In the genomic region with DNA sequence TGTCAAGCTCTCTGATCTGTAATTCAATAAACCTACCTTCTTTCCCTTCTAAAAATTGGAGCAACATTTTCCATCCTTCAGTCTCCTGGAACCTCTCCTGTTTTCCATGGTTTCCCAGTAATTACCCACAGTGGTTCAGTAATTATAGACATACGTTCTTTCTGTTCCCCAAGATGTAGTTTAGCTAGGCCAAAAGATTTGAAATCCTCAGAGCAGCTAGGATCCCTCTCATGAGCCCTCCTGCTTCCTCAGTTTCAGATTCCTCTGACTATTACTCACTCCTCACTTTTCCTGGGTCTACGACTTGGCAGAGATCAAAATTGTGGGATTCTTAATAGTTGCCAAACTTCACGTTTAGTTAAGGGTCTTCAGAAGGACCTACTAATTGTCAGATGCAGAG, we compare ENCODE assay signal across 13 cellular contexts.
DNase-seq lines count a peak whose midpoint lies in the region; ATAC-seq, FAIRE-seq and TF ChIP-seq lines count a peak whose summit lies in the region.
"Had no signal": no experiment of that assay in that cellular context is flagged by ENCODE, and none has a peak within 500 bp of the region (broad histone marks: within the 10 kb centered on the region; RNA-seq: fewer than 3 reads in every experiment).

No MANE protein-coding gene starts in this region.

- TF ChIP-seq CTCF in IMR-90 (conservative IDR thresholded peaks at IDR 0.05; ENCODE audit: low read depth, low read length) (no peak), brain (conservative IDR thresholded peaks at IDR 0.05) (no peak), keratinocyte (optimal IDR thresholded peaks at IDR 0.05 in 1 of 3, IDR thresholded peaks at IDR 0.05 in 1 of 3, conservative IDR thresholded peaks at IDR 0.05 in 1 of 3; ENCODE audit: extremely low read depth in 1 of 3, insufficient read depth in 2 of 3, low read length in 3 of 3) (no peak), upper lobe of left lung (IDR thresholded peaks at IDR 0.05) (no peak), GM10266 (IDR thresholded peaks at IDR 0.05; ENCODE audit: control insufficient read depth, insufficient read depth, low read depth, missing control alignments) (no peak)

- no peak overlapping the region for H3K56ac ChIP-seq in IMR-90 (ENCODE audit: extremely low read depth, insufficient read depth, low read length)

- no peak overlapping the region for H2BK15ac ChIP-seq in IMR-90 (ENCODE audit: low read depth, low read length)

- intact Hi-C loops in IMR-90 (cut with micrococcal nuclease), result no loop called here
- intact Hi-C loops in activated T-helper 1 cell treated with anti-CD3 and anti-CD28 coated beads, Interleukin-12 subunit alpha, Interleukin-12 subunit beta, Interleukin-2, Interleukin-4 antibody, amounts not matched to agents 30 ng/mL and 10 ng/mL and 1 ng/mL, durations not matched to agents 14 hours and 24 hours and 36 hours (cut with micrococcal nuclease), result no loop called here

- no peaks in the 10 kb centered on the region for H3K9me3 ChIP-seq in IMR-90 (ENCODE audit: control insufficient read depth, insufficient read depth, low read length)
- no peaks in the 10 kb centered on the region for H3K9me3 ChIP-seq in keratinocyte (ENCODE audit: control insufficient read depth, low read depth, low read length)
- H3K9me3 ChIP-seq in upper lobe of left lung, result no peaks in the 10 kb centered on the region

- in situ Hi-C loops in IMR-90 (cut with MboI; ENCODE audit: low sequenced_read_pairs), result no loop called here

- H3K27me3 ChIP-seq in IMR-90 (ENCODE audit: control insufficient read depth, insufficient read depth, low read length) (no peaks in the 10 kb centered on the region), keratinocyte (ENCODE audit: control insufficient read depth, extremely low read depth, insufficient read depth, low read length) (no peaks in the 10 kb centered on the region), upper lobe of left lung (no peaks in the 10 kb centered on the region)

- H4K20me1 ChIP-seq in IMR-90 (ENCODE audit: insufficient read depth, low read length) (no peaks in the 10 kb centered on the region), keratinocyte (ENCODE audit: control insufficient read depth, extremely low read depth, insufficient read depth, low read length) (no peaks in the 10 kb centered on the region)

- no peak overlapping the region for H3K18ac ChIP-seq in IMR-90 (ENCODE audit: low read depth, low read length)

- H3K23ac ChIP-seq in IMR-90 (ENCODE audit: low read depth, low read length), result no peak overlapping the region

- H3K9me3 Mint-ChIP-seq in brain, result peaks cover 0 to 5% (median 0%) of the 10 kb centered on the region in 5 experiments
- H3K9me3 Mint-ChIP-seq in activated T-helper 1 cell treated with anti-CD3 and anti-CD28 coated beads, Interleukin-12 subunit alpha, Interleukin-12 subunit beta, Interleukin-2, Interleukin-4 antibody, amounts not matched to agents 30 ng/mL and 10 ng/mL and 1 ng/mL, durations not matched to agents 14 hours and 24 hours and 36 hours, result no peaks in the 10 kb centered on the region
- H3K9me3 Mint-ChIP-seq: activated naive CD4-positive, alpha-beta T cell treated with anti-CD3 and anti-CD28 coated beads for 36 hours had no signal

- CTCF ChIA-PET in IMR-90 (lab: Yijun Ruan, JAX), result no interaction called here

- no peak for TF ChIP-seq POLR2A in IMR-90 (IDR thresholded peaks at IDR 0.05; ENCODE audit: low read depth, low read length)
- no peak for TF ChIP-seq POLR2A in upper lobe of left lung (IDR thresholded peaks at IDR 0.05)

- H2BK5ac ChIP-seq in IMR-90 (ENCODE audit: low read depth, low read length, poor library complexity, severe bottlenecking), result no peak overlapping the region

- H3K79me1 ChIP-seq in IMR-90 (ENCODE audit: low read depth in 1 of 2, low read length in 2 of 2), result no peaks in the 10 kb centered on the region

- H2BK120ac ChIP-seq in IMR-90 (ENCODE audit: low read depth, low read length), result no peak overlapping the region

- no peak overlapping the region for H3K4ac ChIP-seq in IMR-90 (ENCODE audit: low read depth, low read length)

- H3K4me1 ChIP-seq in IMR-90 (ENCODE audit: control insufficient read depth, insufficient read depth, low read length) (no peaks in the 10 kb centered on the region), keratinocyte (ENCODE audit: control insufficient read depth, extremely low read depth, insufficient read depth, low read length) (no peaks in the 10 kb centered on the region), upper lobe of left lung (no peaks in the 10 kb centered on the region)

- no peak overlapping the region for H2AFZ ChIP-seq in IMR-90 (replicated peaks; ENCODE audit: low read length, poor library complexity)
- H2AFZ ChIP-seq in keratinocyte (ENCODE audit: control insufficient read depth, low read length), result no peak overlapping the region

- no peak overlapping the region for H4K91ac ChIP-seq in IMR-90 (ENCODE audit: insufficient read depth, low read depth, low read length)

- H3K9me1 ChIP-seq in IMR-90 (ENCODE audit: insufficient read depth, low read length) (no peaks in the 10 kb centered on the region; the same call in 1 of the 2 replicates), keratinocyte (ENCODE audit: control insufficient read depth, extremely low read depth, insufficient read depth, low read length) (no peaks in the 10 kb centered on the region)

- H3K36me3 ChIP-seq in IMR-90 (ENCODE audit: control insufficient read depth, insufficient read depth, low read length), result no peaks in the 10 kb centered on the region
- no peaks in the 10 kb centered on the region for H3K36me3 ChIP-seq in keratinocyte (ENCODE audit: control insufficient read depth in 2 of 2, extremely low read depth in 1 of 2, insufficient read depth in 2 of 2, low read length in 2 of 2)
- no peaks in the 10 kb centered on the region for H3K36me3 ChIP-seq in upper lobe of left lung

- dilution Hi-C loops in IMR-90 (cut with HindIII; ENCODE audit: low sequenced_read_pairs, unreplicated experiment), result no loop called here
- dilution Hi-C loops in keratinocyte (cut with MboI; ENCODE audit: extremely low pct_ligation_motif_present, low sequenced_read_pairs), result no loop called here

- no peak for TF ChIP-seq RAD21 in IMR-90 (IDR thresholded peaks at IDR 0.05; ENCODE audit: low read length)

- DNase-seq in IMR-90 (peak; percentile 13), keratinocyte (ENCODE audit: low read depth, low spot score) (no peak), upper lobe of left lung (no peak), GM10266 (ENCODE audit: extremely low spot score) (no peak), cerebellar cortex (ENCODE audit: low spot score) (no peak)
- DNase-seq in activated T-helper 1 cell treated with anti-CD3 and anti-CD28 coated beads, Interleukin-12 subunit alpha, Interleukin-12 subunit beta, Interleukin-2, Interleukin-4 antibody, amounts not matched to agents 30 ng/mL and 10 ng/mL and 1 ng/mL, durations not matched to agents 14 hours and 24 hours and 36 hours (ENCODE audit: low spot score), result no peak
- DNase-seq: activated CD8-positive, alpha-beta T cell treated with anti-CD3 and anti-CD28 coated beads, Interleukin-2, amount 10 ng/mL, durations not matched to agents 7 days and 5 days; activated naive CD4-positive, alpha-beta T cell treated with anti-CD3 and anti-CD28 coated beads for 36 hours; CD4-positive, CD25-positive, alpha-beta regulatory T cell; glutamatergic neuron; occipital lobe; stimulated activated naive CD4-positive, alpha-beta T cell treated with Interleukin-2 at 50 U/mL for 16 hours had no signal

- H3K79me2 ChIP-seq in keratinocyte (ENCODE audit: control insufficient read depth, insufficient read depth, low read length), result no peaks in the 10 kb centered on the region

- H3K4me3 ChIP-seq in IMR-90 (ENCODE audit: insufficient read depth, low read depth, low read length) (no peak overlapping the region), keratinocyte (ENCODE audit: control insufficient read depth in 2 of 3, extremely low read depth in 1 of 3, insufficient read depth in 2 of 3, low read depth in 1 of 3, low read length in 3 of 3) (no peak overlapping the region), upper lobe of left lung (no peak overlapping the region)

- ATAC-seq in IMR-90 (ENCODE audit: low read depth) (peak; percentile 64), upper lobe of left lung (ENCODE audit: low FRiP score in 2 of 2) (peak in 1 of 2 donors; percentile 62)
- ATAC-seq: activated CD8-positive, alpha-beta T cell treated with anti-CD3 and anti-CD28 coated beads, Interleukin-2, amount 10 ng/mL, durations not matched to agents 7 days and 5 days had no signal

- no peaks in the 10 kb centered on the region for H3K27me3 Mint-ChIP-seq in brain
- H3K27me3 Mint-ChIP-seq in activated T-helper 1 cell treated with anti-CD3 and anti-CD28 coated beads, Interleukin-12 subunit alpha, Interleukin-12 subunit beta, Interleukin-2, Interleukin-4 antibody, amounts not matched to agents 30 ng/mL and 10 ng/mL and 1 ng/mL, durations not matched to agents 14 hours and 24 hours and 36 hours (ENCODE audit: insufficient read depth), result no peaks in the 10 kb centered on the region
- H3K27me3 Mint-ChIP-seq: CD4-positive, CD25-positive, alpha-beta regulatory T cell had no signal

- peak; percentile 17 for FAIRE-seq in keratinocyte (lab: Jason Lieb, UNC)

- no peak overlapping the region for H2AK9ac ChIP-seq in IMR-90 (replicated peaks; ENCODE audit: low read depth, low read length, poor library complexity)

- no peak overlapping the region for H3K14ac ChIP-seq in IMR-90 (replicated peaks; ENCODE audit: low read depth, low read length)

- H4K8ac ChIP-seq in IMR-90 (ENCODE audit: low read depth in 2 of 2, low read length in 2 of 2), result no peak overlapping the region

- 63% methylated on average over 1 of the region's 3 CpGs; no CpG with 5 or more reads in 1 of the 2 experiments for WGBS in IMR-90 (ENCODE audit: extremely low coverage in 2 of 2, insufficient read length in 1 of 2), 2 experiments
- WGBS in upper lobe of left lung, 2 donors, result 55 to 61% methylated on average over 3 of the region's 3 CpGs

- POLR2A ChIA-PET in IMR-90 (lab: Charles Lee; ENCODE audit: unreplicated experiment), result no interaction called here

- no peak overlapping the region for H2BK20ac ChIP-seq in IMR-90 (ENCODE audit: low read depth, low read length)

- H3K27ac Mint-ChIP-seq in brain, result peak overlapping the region in 3 of 5 experiments; percentile 3 to 91 (median 4)
- no peak overlapping the region for H3K27ac Mint-ChIP-seq in activated T-helper 1 cell treated with anti-CD3 and anti-CD28 coated beads, Interleukin-12 subunit alpha, Interleukin-12 subunit beta, Interleukin-2, Interleukin-4 antibody, amounts not matched to agents 30 ng/mL and 10 ng/mL and 1 ng/mL, durations not matched to agents 14 hours and 24 hours and 36 hours
- H3K27ac Mint-ChIP-seq: activated CD8-positive, alpha-beta T cell treated with anti-CD3 and anti-CD28 coated beads, Interleukin-2, amount 10 ng/mL, durations not matched to agents 7 days and 5 days; activated naive CD4-positive, alpha-beta T cell treated with anti-CD3 and anti-CD28 coated beads for 36 hours; CD4-positive, CD25-positive, alpha-beta regulatory T cell had no signal

- no peak overlapping the region for H4K5ac ChIP-seq in IMR-90 (ENCODE audit: low read depth, low read length)

- H3K9ac ChIP-seq in IMR-90 (ENCODE audit: low read depth, low read length) (no peak overlapping the region), keratinocyte (ENCODE audit: control insufficient read depth, extremely low read depth, insufficient read depth, low read length) (no peak overlapping the region)

- no peak overlapping the region for H3K4me3 Mint-ChIP-seq in brain
- H3K4me3 Mint-ChIP-seq in activated T-helper 1 cell treated with anti-CD3 and anti-CD28 coated beads, Interleukin-12 subunit alpha, Interleukin-12 subunit beta, Interleukin-2, Interleukin-4 antibody, amounts not matched to agents 30 ng/mL and 10 ng/mL and 1 ng/mL, durations not matched to agents 14 hours and 24 hours and 36 hours, result no peak overlapping the region
- H3K4me3 Mint-ChIP-seq: activated CD8-positive, alpha-beta T cell treated with anti-CD3 and anti-CD28 coated beads, Interleukin-2, amount 10 ng/mL, durations not matched to agents 7 days and 5 days; activated naive CD4-positive, alpha-beta T cell treated with anti-CD3 and anti-CD28 coated beads for 36 hours; CD4-positive, CD25-positive, alpha-beta regulatory T cell had no signal

- BruUV-seq in IMR-90 (replicated peaks; lab: Mats Ljungman, UMichigan), result no TSS peak

- peaks cover 22% of the 10 kb centered on the region for H3K4me1 Mint-ChIP-seq in brain
- H3K4me1 Mint-ChIP-seq in activated T-helper 1 cell treated with anti-CD3 and anti-CD28 coated beads, Interleukin-12 subunit alpha, Interleukin-12 subunit beta, Interleukin-2, Interleukin-4 antibody, amounts not matched to agents 30 ng/mL and 10 ng/mL and 1 ng/mL, durations not matched to agents 14 hours and 24 hours and 36 hours (ENCODE audit: low read depth), result no peaks in the 10 kb centered on the region
- H3K4me1 Mint-ChIP-seq: CD4-positive, CD25-positive, alpha-beta regulatory T cell had no signal

- H3K27ac ChIP-seq in IMR-90 (ENCODE audit: insufficient read depth, low read length), result no peak overlapping the region
- H3K27ac ChIP-seq in keratinocyte (ENCODE audit: control insufficient read depth, insufficient read depth, low read length), result no peak overlapping the region
- peak overlapping the region in 3 of 4 donors; percentile 5 to 40 (median 30) for H3K27ac ChIP-seq in upper lobe of left lung

- H3K4me2 ChIP-seq in IMR-90 (ENCODE audit: low read depth, low read length), result no peak overlapping the region
- no peak overlapping the region for H3K4me2 ChIP-seq in keratinocyte (ENCODE audit: control insufficient read depth, extremely low read depth, insufficient read depth, low read depth, low read length)

- no peak overlapping the region for H2AK5ac ChIP-seq in IMR-90 (ENCODE audit: low read depth, low read length)

- no peaks in the 10 kb centered on the region for H3K36me3 Mint-ChIP-seq in brain
- no peaks in the 10 kb centered on the region for H3K36me3 Mint-ChIP-seq in activated T-helper 1 cell treated with anti-CD3 and anti-CD28 coated beads, Interleukin-12 subunit alpha, Interleukin-12 subunit beta, Interleukin-2, Interleukin-4 antibody, amounts not matched to agents 30 ng/mL and 10 ng/mL and 1 ng/mL, durations not matched to agents 14 hours and 24 hours and 36 hours (ENCODE audit: low read depth)
- H3K36me3 Mint-ChIP-seq: CD4-positive, CD25-positive, alpha-beta regulatory T cell had no signal

- no peak for TF ChIP-seq EP300 in upper lobe of left lung (IDR thresholded peaks at IDR 0.05)

Comparison
In these comparisons a context has a peak if more than half of its experiments do, and no peak if none do; other contexts are left out.
1. H3K27ac ChIP-seq: peak in upper lobe of left lung (3 of 4); none in IMR-90 (single experiment) and keratinocyte (single experiment).